9 cellular contexts compared by ENCODE assay signal in the genomic region with DNA sequence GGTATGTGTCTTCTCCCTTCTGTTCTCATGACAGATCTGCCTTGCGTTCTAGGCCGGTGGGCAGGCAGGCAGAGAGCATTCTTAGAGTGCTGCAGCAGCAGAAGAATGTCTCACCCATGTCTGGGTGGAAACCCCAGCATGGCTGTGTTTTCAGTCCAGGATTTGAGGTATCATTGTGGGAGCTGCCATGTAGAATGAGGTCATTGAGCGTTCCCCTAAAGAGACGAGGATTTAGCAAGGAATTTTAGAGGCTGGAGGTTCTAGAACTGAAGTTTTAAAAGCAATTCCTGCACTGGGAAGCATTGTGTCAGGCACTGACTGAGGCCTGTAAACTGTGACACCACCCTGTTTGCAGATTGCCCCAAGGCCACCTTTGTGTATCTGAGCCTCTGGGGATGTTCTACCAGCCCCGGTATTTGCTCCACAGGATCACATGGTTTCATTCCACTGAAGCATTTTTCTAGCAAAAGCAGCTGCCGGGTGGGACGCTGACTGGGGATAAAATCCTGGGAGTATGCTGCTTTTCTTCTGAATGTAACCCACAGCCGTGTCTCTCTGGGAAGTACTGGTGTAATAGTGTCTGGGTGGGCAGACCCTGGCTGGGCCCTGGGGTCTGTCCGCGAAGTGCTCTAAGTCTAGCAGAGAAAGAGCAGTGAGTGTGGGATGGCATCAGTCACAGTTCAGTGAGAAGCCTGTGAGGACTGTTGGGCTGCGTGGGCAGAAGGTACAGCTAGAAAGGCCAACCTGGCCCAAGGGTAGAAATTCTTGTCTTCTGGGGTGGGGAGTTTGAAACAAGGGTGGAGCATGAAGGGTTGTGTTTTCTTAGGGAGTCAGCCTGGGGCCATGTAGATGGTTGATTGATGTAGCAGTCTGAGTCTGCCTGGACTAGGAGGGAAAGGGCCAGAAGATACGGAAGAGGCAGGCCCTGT. TPM values are rescaled to one million over a fixed set of nuclear protein-coding genes. Genes with fewer than 3 reads are reported as not detected.
A peak's percentile ranks its signal among the peaks of the same experiment; 100 is the strongest.
DNase-seq lines count a peak whose midpoint lies in the region; ATAC-seq and TF ChIP-seq lines count a peak whose summit lies in the region.
"Had no signal": no experiment of that assay in that cellular context is flagged by ENCODE, and none has a peak within 500 bp of the region (broad histone marks: within the 10 kb centered on the region; RNA-seq: fewer than 3 reads in every experiment).

No MANE protein-coding gene starts in this region.

- peaks cover 98% of the 10 kb centered on the region for H3K36me3 ChIP-seq in BLaER1
- peaks cover 98% of the 10 kb centered on the region for H3K36me3 ChIP-seq in lower lobe of right lung

- intact Hi-C loops in lower lobe of right lung (cut with DNase I) = no loop called here

- H3K27me3 ChIP-seq in BLaER1 (no peaks in the 10 kb centered on the region), lower lobe of right lung (ENCODE audit: low read depth) (no peaks in the 10 kb centered on the region)
- H3K27me3 ChIP-seq: MG63 had no signal

- peak overlapping the region; percentile 19; the same call in 1 of the 2 replicates for H3K27ac ChIP-seq in BLaER1
- no peak overlapping the region for H3K27ac ChIP-seq in lower lobe of right lung

- H3K9me3 ChIP-seq in BLaER1 = no peaks in the 10 kb centered on the region
- no peaks in the 10 kb centered on the region for H3K9me3 ChIP-seq in lower lobe of right lung
- H3K9me3 ChIP-seq: MG63 had no signal

- peaks cover 60% of the 10 kb centered on the region for H4K20me1 ChIP-seq in BLaER1

- H3K9ac ChIP-seq in BLaER1 = no peak overlapping the region

- DNase-seq in amniotic epithelial cell (ENCODE audit: low read depth) (peak; percentile 84), islet precursor cell (peak; percentile 88), lower lobe of right lung (no peak), GDM1 (lab: John Stamatoyannopoulos, UW) (no peak)
- DNase-seq: dermis blood vessel endothelial cell, immature natural killer cell, MG63 had no signal

- H3K4me2 ChIP-seq in BLaER1 = no peak overlapping the region

- ATAC-seq in activated CD4-positive, CD25-positive, alpha-beta regulatory T cell treated with anti-CD3 and anti-CD28 coated beads, Interleukin-2, amount 50 U/mL, for 24 hours = no peak
- ATAC-seq in lower lobe of right lung = no peak

- H3K4me3 ChIP-seq in BLaER1 (no peak overlapping the region), lower lobe of right lung (no peak overlapping the region)
- H3K4me3 ChIP-seq: MG63 had no signal

- no peak for TF ChIP-seq CTCF in lower lobe of right lung (IDR thresholded peaks at IDR 0.05)

- H3K4me1 ChIP-seq in BLaER1 = peaks cover 10% of the 10 kb centered on the region; the same call in 1 of the 2 replicates
- H3K4me1 ChIP-seq in lower lobe of right lung = peaks cover 10% of the 10 kb centered on the region

RNA-seq across cellular contexts. Expression of a gene that starts 30.2 kb away (rescaled TPM):
- total RNA-seq in lower lobe of right lung = 38.3 TPM

RNA-seq across cellular contexts. Expression of a gene that starts 33.3 kb away (rescaled TPM):
- total RNA-seq in lower lobe of right lung = 16.6 TPM

RNA-seq across cellular contexts. Expression of a gene that starts 41.0 kb away (rescaled TPM):
- total RNA-seq in lower lobe of right lung = 117 TPM

RNA-seq across cellular contexts. Expression of a gene that starts 46.1 kb away (rescaled TPM):
- total RNA-seq in lower lobe of right lung = 33.9 TPM

RNA-seq across cellular contexts. Expression of a gene that starts 50.7 kb away (rescaled TPM):
- 20.1 TPM for total RNA-seq in lower lobe of right lung

Comparison
In these comparisons a context has a peak if more than half of its experiments do, and no peak if none do; other contexts are left out.
1. DNase-seq: peak in amniotic epithelial cell (single experiment) and islet precursor cell (single experiment); none in lower lobe of right lung (single experiment) and GDM1 (single experiment).